In genomic region chr14:103702497-103703432, GRCh38 we compare ENCODE assay signal across 14 cellular contexts. TPM values are rescaled to one million over a fixed set of nuclear protein-coding genes. Genes with fewer than 3 reads are reported as not detected.
A peak's percentile ranks its signal among the peaks of the same experiment; 100 is the strongest.
DNase-seq lines count a peak whose midpoint lies in the region; ATAC-seq and TF ChIP-seq lines count a peak whose summit lies in the region.
"Had no signal": no experiment of that assay in that cellular context is flagged by ENCODE, and none has a peak within 500 bp of the region (broad histone marks: within the 10 kb centered on the region; RNA-seq: fewer than 3 reads in every experiment).

No MANE protein-coding gene starts in this region.

- peaks cover 27% of the 10 kb centered on the region for H3K4me1 Mint-ChIP-seq in glutamatergic neuron (ENCODE audit: low read depth, unreplicated experiment)

- peaks cover 31% of the 10 kb centered on the region for H3K9me3 Mint-ChIP-seq in glutamatergic neuron (ENCODE audit: unreplicated experiment)

- ATAC-seq in stimulated activated naive CD8-positive, alpha-beta T cell treated with anti-CD3 and anti-CD28 coated beads, Interleukin-15, Interleukin-2, amounts not matched to agents 100 U/mL and 50 U/mL, for 24 hours, result no peak
- ATAC-seq in GM19455 (IDR thresholded peaks at IDR 0.05; ENCODE audit: unreplicated experiment), result no peak
- ATAC-seq: activated CD8-positive, alpha-beta memory T cell treated with anti-CD3 and anti-CD28 coated beads, Interleukin-2, amount 10 ng/mL, durations not matched to agents 7 days and 5 days; pancreas had no signal

- no peak overlapping the region for H3K4me3 ChIP-seq in SU-DHL-6 (ENCODE audit: insufficient read depth, low read length, poor library complexity, severe bottlenecking)
- H3K4me3 ChIP-seq: pancreas had no signal

- no peaks in the 10 kb centered on the region for H4K20me1 ChIP-seq in SU-DHL-6 (ENCODE audit: low read depth, low read length)

- peaks cover 43% of the 10 kb centered on the region for H3F3A ChIP-seq in SU-DHL-6 (ENCODE audit: insufficient read depth)

- H3K9me2 ChIP-seq in SU-DHL-6 (replicated peaks; ENCODE audit: insufficient read depth, low read length), result no peaks in the 10 kb centered on the region

- no peaks in the 10 kb centered on the region for H3K9me3 ChIP-seq in SU-DHL-6 (ENCODE audit: insufficient read depth, low read length)
- H3K9me3 ChIP-seq: pancreas had no signal

- peak overlapping the region; percentile 30 for H3K4me2 ChIP-seq in SU-DHL-6 (ENCODE audit: low read depth, low read length, poor library complexity, severe bottlenecking)

- H3K4me3 Mint-ChIP-seq in glutamatergic neuron (ENCODE audit: unreplicated experiment), result no peak overlapping the region
- H3K4me3 Mint-ChIP-seq: activated CD8-positive, alpha-beta memory T cell treated with anti-CD3 and anti-CD28 coated beads, Interleukin-2, amount 10 ng/mL, durations not matched to agents 7 days and 5 days had no signal

- no peaks in the 10 kb centered on the region for H3K79me2 ChIP-seq in SU-DHL-6 (ENCODE audit: insufficient read depth, low read length)

- H3K27me3 Mint-ChIP-seq in glutamatergic neuron (ENCODE audit: unreplicated experiment), result peaks cover 25% of the 10 kb centered on the region
- H3K27me3 Mint-ChIP-seq: activated CD8-positive, alpha-beta memory T cell treated with anti-CD3 and anti-CD28 coated beads, Interleukin-2, amount 10 ng/mL, durations not matched to agents 7 days and 5 days had no signal

- H3K27ac Mint-ChIP-seq in glutamatergic neuron (ENCODE audit: unreplicated experiment), result peak overlapping the region; percentile 78
- H3K27ac Mint-ChIP-seq: activated CD8-positive, alpha-beta memory T cell treated with anti-CD3 and anti-CD28 coated beads, Interleukin-2, amount 10 ng/mL, durations not matched to agents 7 days and 5 days had no signal

- no peak for TF ChIP-seq CTCF in 22Rv1 (IDR thresholded peaks at IDR 0.05)
- no peak for TF ChIP-seq CTCF in SU-DHL-6 (IDR thresholded peaks at IDR 0.05; ENCODE audit: insufficient read depth, low read length, poor library complexity, severe bottlenecking)
- no peak for TF ChIP-seq CTCF in glutamatergic neuron (IDR thresholded peaks at IDR 0.05; ENCODE audit: partially characterized antibody, unreplicated experiment)

- H3K36me3 ChIP-seq in SU-DHL-6 (ENCODE audit: low read length), result no peaks in the 10 kb centered on the region

- in situ Hi-C loops in KBM-7 (cut with MboI; ENCODE audit: low pct_unique_long_range_greater_than_20kb, low sequenced_read_pairs), result no loop called here

- peak; percentile 83 for DNase-seq in DMS 273 (lab: John Stamatoyannopoulos, UW; ENCODE audit: unreplicated experiment)
- no peak for DNase-seq in glutamatergic neuron
- DNase-seq in stimulated activated naive CD8-positive, alpha-beta T cell treated with anti-CD3 and anti-CD28 coated beads, Interleukin-15, Interleukin-2, amounts not matched to agents 100 U/mL and 50 U/mL, for 24 hours, result no peak
- no peak for DNase-seq in KBM-7
- DNase-seq in H4 (ENCODE audit: low spot score), result no peak
- DNase-seq: activated CD8-positive, alpha-beta memory T cell treated with anti-CD3 and anti-CD28 coated beads, Interleukin-2, amount 10 ng/mL, durations not matched to agents 7 days and 5 days; DND-41; erythroblast; midbrain; NK-92 treated with Interleukin-12 subunit alpha and Interleukin-12 subunit beta, amount 100 ng/mL, for 24 hours had no signal

- H2AFZ ChIP-seq in SU-DHL-6 (ENCODE audit: low read depth, low read length, severe bottlenecking), result no peak overlapping the region

- no peaks in the 10 kb centered on the region for H3K27me3 ChIP-seq in SU-DHL-6 (ENCODE audit: low read length)
- H3K27me3 ChIP-seq: pancreas had no signal

- peak overlapping the region; percentile 20; the same call in 1 of the 2 replicates for H3K27ac ChIP-seq in 22Rv1
- peak overlapping the region; percentile 95 for H3K27ac ChIP-seq in SU-DHL-6 (ENCODE audit: low read depth, low read length)
- H3K27ac ChIP-seq: pancreas had no signal

- H3K9ac ChIP-seq in SU-DHL-6 (ENCODE audit: low read length), result peak overlapping the region; percentile 41; the same call in 1 of the 2 replicates

- no peaks in the 10 kb centered on the region for H3K36me3 Mint-ChIP-seq in glutamatergic neuron (ENCODE audit: unreplicated experiment)

RNA-seq across cellular contexts. Expression of gene XRCC3, which starts 12.5 kb away (rescaled TPM):
- 4.5 TPM for total RNA-seq in glutamatergic neuron (ENCODE audit: unreplicated experiment)
- 20.3 and 39.9 TPM in 2 replicates for total RNA-seq in H4 (2014; rRNA removed; shearing (Covaris generic))

RNA-seq across cellular contexts. Expression of gene ZFYVE21, which starts 12.8 kb away (rescaled TPM):
- 49.1 TPM for total RNA-seq in glutamatergic neuron (ENCODE audit: unreplicated experiment)
- 17.2 and 31.6 TPM in 2 replicates for total RNA-seq in H4 (2014; rRNA removed; shearing (Covaris generic))
